ENCODE assay signal across 11 cellular contexts in genomic region chr3:37668431-37668830, GRCh38.
DNase-seq lines count a peak whose midpoint lies in the region; ATAC-seq, FAIRE-seq and TF ChIP-seq lines count a peak whose summit lies in the region.
"Had no signal": no experiment of that assay in that cellular context is flagged by ENCODE, and none has a peak within 500 bp of the region (broad histone marks: within the 10 kb centered on the region; RNA-seq: fewer than 3 reads in every experiment).

No MANE protein-coding gene starts in this region.

- H3K4me1 ChIP-seq in ascending aorta (peaks cover 21 to 39% of the 10 kb centered on the region in 2 donors), pancreas (peaks cover 19 to 39% (median 37%) of the 10 kb centered on the region in 3 donors)

- peak; percentile 7 for DNase-seq in AG08395 (ENCODE audit: low spot score)
- peak in 1 of 2 donors; percentile 78 for DNase-seq in ascending aorta (ENCODE audit: low spot score in 2 of 2)
- DNase-seq in Right ventricle myocardium superior = no peak
- peak in 3 of 6 donors; percentile 14 to 29 (median 25) for DNase-seq in pancreas
- DNase-seq in NCI-H524 (lab: John Stamatoyannopoulos, UW) = no peak
- no peak for DNase-seq in activated CD4-positive, alpha-beta T cell treated with anti-CD3 and anti-CD28 coated beads, Interleukin-2, amount 50 U/mL, for 1 hour
- no peak for DNase-seq in NCI-H510A treated with DMSO at 0.1 percent for 48 hours (lab: John Stamatoyannopoulos, UW)
- DNase-seq: activated naive CD8-positive, alpha-beta T cell treated with anti-CD3 and anti-CD28 coated beads, Interleukin-2, amount 10 ng/mL, durations not matched to agents 7 days and 5 days; gastrocnemius medialis; HFFc6 had no signal

- H3K9me3 ChIP-seq in ascending aorta (no peaks in the 10 kb centered on the region), pancreas (no peaks in the 10 kb centered on the region)
- H3K9me3 ChIP-seq: gastrocnemius medialis had no signal

- FAIRE-seq in pancreas (lab: Jason Lieb, UNC) = no peak

- H3K27me3 ChIP-seq in ascending aorta (no peaks in the 10 kb centered on the region), pancreas (no peaks in the 10 kb centered on the region)
- H3K27me3 ChIP-seq: gastrocnemius medialis had no signal

- intact Hi-C loops in ascending aorta (cut with DNase I) (no loop called here), Right ventricle myocardium superior (cut with DNase I) (no loop called here), pancreas (cut with DNase I) (no loop called here)

- H3K36me3 ChIP-seq in ascending aorta (no peaks in the 10 kb centered on the region), pancreas (no peaks in the 10 kb centered on the region)
- H3K36me3 ChIP-seq: gastrocnemius medialis had no signal

- H3K27ac ChIP-seq in ascending aorta (peak overlapping the region; percentile 9 to 44), pancreas (peak overlapping the region; percentile 69 to 87 (median 76))
- H3K27ac ChIP-seq: gastrocnemius medialis had no signal

- no peak for TF ChIP-seq CTCF in ascending aorta (IDR thresholded peaks at IDR 0.05)
- no peak for TF ChIP-seq CTCF in pancreas (IDR thresholded peaks at IDR 0.05)

- H3K4me3 ChIP-seq in ascending aorta (peak overlapping the region; percentile 5 to 12), pancreas (no peak overlapping the region)
- H3K4me3 ChIP-seq: gastrocnemius medialis had no signal

- ATAC-seq in Right ventricle myocardium superior (ENCODE audit: poor library complexity) = peak; percentile 58
- peak; percentile 16 to 47 (median 24) for ATAC-seq in pancreas
- no peak for ATAC-seq in HG03469 (IDR thresholded peaks at IDR 0.05; ENCODE audit: unreplicated experiment)
- ATAC-seq: gastrocnemius medialis had no signal

- 21 to 26% methylated on average over 5 of the region's 5 CpGs for WGBS in pancreas, 2 donors

Comparison
In these comparisons a context has a peak if more than half of its experiments do, and no peak if none do; other contexts are left out.
1. H3K4me3 ChIP-seq: peak in ascending aorta (2 of 2); none in pancreas (0 of 4).